Comparison of ENCODE assay signal across 1 cellular context in genomic region chr1:3599816-3600215, GRCh38.
TF ChIP-seq lines count a peak whose summit lies in the region.

No MANE protein-coding gene starts in this region.

TF ChIP-seq in H1, 55 proteins besides CTCF, POLR2A, EP300 and RAD21:
- TF ChIP-seq POU5F1 (IDR thresholded peaks at IDR 0.05; ENCODE audit: low read depth, low read length): no peak
- no peak for TF ChIP-seq SP1 (IDR thresholded peaks at IDR 0.05; ENCODE audit: low read depth, low read length)
- no peak for TF ChIP-seq SP2 (IDR thresholded peaks at IDR 0.05; ENCODE audit: low read length)
- no peak for TF ChIP-seq POLR2AphosphoS5 (IDR thresholded peaks at IDR 0.05; ENCODE audit: low read depth, low read length)
- TF ChIP-seq, protein P1, sequence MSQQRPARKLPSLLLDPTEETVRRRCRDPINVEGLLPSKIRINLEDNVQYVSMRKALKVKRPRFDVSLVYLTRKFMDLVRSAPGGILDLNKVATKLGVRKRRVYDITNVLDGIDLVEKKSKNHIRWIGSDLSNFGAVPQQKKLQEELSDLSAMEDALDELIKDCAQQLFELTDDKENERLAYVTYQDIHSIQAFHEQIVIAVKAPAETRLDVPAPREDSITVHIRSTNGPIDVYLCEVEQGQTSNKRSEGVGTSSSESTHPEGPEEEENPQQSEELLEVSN (IDR thresholded peaks at IDR 0.05): no peak
- TF ChIP-seq CTBP2 (IDR thresholded peaks at IDR 0.05; ENCODE audit: borderline replicate concordance, insufficient read depth, insufficient read length, low read length): no peak
- TF ChIP-seq, protein P2, sequence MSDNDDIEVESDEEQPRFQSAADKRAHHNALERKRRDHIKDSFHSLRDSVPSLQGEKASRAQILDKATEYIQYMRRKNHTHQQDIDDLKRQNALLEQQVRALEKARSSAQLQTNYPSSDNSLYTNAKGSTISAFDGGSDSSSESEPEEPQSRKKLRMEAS (IDR thresholded peaks at IDR 0.05): no peak
- no peak for TF ChIP-seq JUN (IDR thresholded peaks at IDR 0.05; ENCODE audit: low read depth, low read length)
- TF ChIP-seq ATF3 (IDR thresholded peaks at IDR 0.05; ENCODE audit: insufficient read depth, low read depth, low read length): no peak
- TF ChIP-seq TCF12 (IDR thresholded peaks at IDR 0.05; ENCODE audit: low read depth, low read length): no peak
- TF ChIP-seq SIRT6 (IDR thresholded peaks at IDR 0.05; ENCODE audit: low read length): no peak
- no peak for TF ChIP-seq EGR1 (IDR thresholded peaks at IDR 0.05; ENCODE audit: borderline replicate concordance, low read depth, low read length)
- TF ChIP-seq EZH2 (IDR thresholded peaks at IDR 0.05; ENCODE audit: low read depth, low read length, severe bottlenecking): no peak
- no peak for TF ChIP-seq CHD7 (IDR thresholded peaks at IDR 0.05; ENCODE audit: insufficient replicate concordance, low read length)
- TF ChIP-seq TAF1 (IDR thresholded peaks at IDR 0.05; ENCODE audit: low read depth, low read length): no peak
- TF ChIP-seq CHD1 (IDR thresholded peaks at IDR 0.05; ENCODE audit: low read depth, low read length): no peak
- TF ChIP-seq SUZ12 (IDR thresholded peaks at IDR 0.05; ENCODE audit: low read length): no peak
